In genomic region chr3:50603261-50604109, GRCh38 we compare ENCODE assay signal across 1 cellular context.
TF ChIP-seq lines count a peak whose summit lies in the region.

No MANE protein-coding gene starts in this region.

TF ChIP-seq in SK-N-SH, 30 proteins besides CTCF, POLR2A, EP300 and RAD21 (continued from another document):
- TF ChIP-seq ZBTB33 (IDR thresholded peaks at IDR 0.05; ENCODE audit: borderline replicate concordance, low read depth) (no peak), RFX5 (IDR thresholded peaks at IDR 0.05; ENCODE audit: low read length) (no peak), GATA2 (CRISPR knock-in tag; IDR thresholded peaks at IDR 0.05) (no peak), REST (IDR thresholded peaks at IDR 0.05; ENCODE audit: low read depth, low read length) (no peak), POLR2AphosphoS5 (IDR thresholded peaks at IDR 0.05; ENCODE audit: low read depth, low read length) (no peak)
